ENCODE assay signal across 8 cellular contexts in genomic region chr3:19946291-19946831, GRCh38. TPM values are rescaled to one million over a fixed set of nuclear protein-coding genes. Genes with fewer than 3 reads are reported as not detected.
DNase-seq lines count a peak whose midpoint lies in the region; ATAC-seq and TF ChIP-seq lines count a peak whose summit lies in the region.

No MANE protein-coding gene starts in this region.

- WGBS in liver, result 14% methylated on average over 17 of the region's 17 CpGs
- 19 to 20% methylated on average over 17 of the region's 17 CpGs for WGBS in tibial nerve, 2 donors

- TF ChIP-seq RAD21 in liver (IDR thresholded peaks at IDR 0.05), result no peak

- DNase-seq in LNCaP clone FGC (ENCODE audit: low read depth) (no peak), tibial nerve (ENCODE audit: low spot score in 2 of 2) (no peak), SHP77 (lab: John Stamatoyannopoulos, UW) (no peak), A172 (ENCODE audit: low spot score) (no peak)

- peak overlapping the region; percentile 93 to 99 (median 97) for H3K4me3 Mint-ChIP-seq in brain

- no peak for TF ChIP-seq EP300 in tibial nerve (IDR thresholded peaks at IDR 0.05)

- peak overlapping the region; percentile 95 for H3K9ac ChIP-seq in ES-I3 (ENCODE audit: low read depth, low read length)
- peak overlapping the region; percentile 45 to 75 for H3K9ac ChIP-seq in liver (ENCODE audit: low read depth in 1 of 2, low read length in 2 of 2)

- TF ChIP-seq CTCF in LNCaP clone FGC (IDR thresholded peaks at IDR 0.05; ENCODE audit: control insufficient read depth, extremely low read depth, insufficient read depth) (no peak), brain (conservative IDR thresholded peaks at IDR 0.05) (no peak), liver (IDR thresholded peaks at IDR 0.05; ENCODE audit: low read depth, low read length, missing input control) (peak; percentile 11), tibial nerve (IDR thresholded peaks at IDR 0.05) (no peak)

- peaks cover 2% of the 10 kb centered on the region for H3K36me3 ChIP-seq in ES-I3 (ENCODE audit: insufficient read depth, low read length)
- peaks cover 0 to 4% (median under 1%) of the 10 kb centered on the region in 4 donors for H3K36me3 ChIP-seq in liver (ENCODE audit: control insufficient read depth in 4 of 4, insufficient read depth in 3 of 4, low read depth in 1 of 4, low read length in 3 of 4)
- peaks cover 0 to 5% (median 0%) of the 10 kb centered on the region in 3 donors for H3K36me3 ChIP-seq in tibial nerve

- H3K4me3 ChIP-seq in LNCaP clone FGC (ENCODE audit: low read depth, low read length) (peak overlapping the region; percentile 90), liver (ENCODE audit: low read depth in 1 of 3, low read length in 3 of 3) (peak overlapping the region; percentile 88 to 92 (median 90)), tibial nerve (peak overlapping the region; percentile 78 to 98 (median 88))

- H3K27me3 Mint-ChIP-seq in brain, result peaks cover 5% of the 10 kb centered on the region

- peaks cover 50% of the 10 kb centered on the region for H3K4me1 Mint-ChIP-seq in brain

- peak overlapping the region; percentile 98 to 100 (median 99) for H3K27ac Mint-ChIP-seq in brain

- H3K27me3 ChIP-seq in liver (ENCODE audit: control insufficient read depth in 4 of 4, insufficient read depth in 4 of 4, low read length in 3 of 4), result no peaks in the 10 kb centered on the region
- no peaks in the 10 kb centered on the region for H3K27me3 ChIP-seq in tibial nerve

- no peaks in the 10 kb centered on the region for H3K9me3 ChIP-seq in ES-I3 (ENCODE audit: control insufficient read depth, insufficient read depth, low read length)
- H3K9me3 ChIP-seq in liver (ENCODE audit: control insufficient read depth in 4 of 4, low read length in 3 of 4), result no peaks in the 10 kb centered on the region
- H3K9me3 ChIP-seq in tibial nerve, result no peaks in the 10 kb centered on the region

- peak; percentile 4 for ATAC-seq in GM21717 (IDR thresholded peaks at IDR 0.05; ENCODE audit: unreplicated experiment)

- TF ChIP-seq POLR2A in tibial nerve (IDR thresholded peaks at IDR 0.05), result no peak

- H3K36me3 Mint-ChIP-seq in brain, result peaks cover 26% of the 10 kb centered on the region

- H3K27ac ChIP-seq in liver (ENCODE audit: low read depth in 1 of 2, low read length in 2 of 2) (peak overlapping the region; percentile 99), tibial nerve (peak overlapping the region; percentile 91 to 100 (median 98))

- H3K4me1 ChIP-seq in ES-I3 (ENCODE audit: insufficient read depth, low read length) (no peaks in the 10 kb centered on the region; the same call in none of the 2 replicates), liver (ENCODE audit: control insufficient read depth in 4 of 4, insufficient read depth in 4 of 4, low read length in 3 of 4) (peaks cover 3 to 19% (median 15%) of the 10 kb centered on the region in 4 donors), tibial nerve (peaks cover 0 to 42% (median 13%) of the 10 kb centered on the region in 4 donors)

- peaks cover 0 to 6% (median 3%) of the 10 kb centered on the region in 5 experiments for H3K9me3 Mint-ChIP-seq in brain

TF ChIP-seq in liver, 16 proteins besides CTCF, POLR2A, EP300 and RAD21:
- TF ChIP-seq HNF4A (conservative IDR thresholded peaks at IDR 0.05) (no peak), NR2F2 (IDR thresholded peaks at IDR 0.05) (peak; percentile 1)

RNA-seq across cellular contexts. Expression of gene RAB5A, which starts 0.5 kb away (rescaled TPM):
- 27.9 TPM for polyA plus RNA-seq in brain (ENCODE audit: insufficient read depth, low read depth, low replicate concordance)
- 10 to 100 TPM; 31.7 to 37.9 TPM for total RNA-seq in liver
- 10 to 100 TPM; 15.2 to 20.0 TPM for polyA plus RNA-seq in liver
- total RNA-seq in tibial nerve, result 10 to 100 TPM; 47.7 to 83.0 (median 53.2) TPM
- 56.6 and 74.8 TPM in 2 replicates for total RNA-seq in A172 (2014; rRNA removed; shearing (Covaris generic))

RNA-seq across cellular contexts. Expression of gene EFHB, which starts 12.3 kb away (rescaled TPM):
- 2.4 TPM for polyA plus RNA-seq in brain (ENCODE audit: insufficient read depth, low read depth, low replicate concordance)
- total RNA-seq in liver, result under 1 TPM; 0.33 to 0.37 TPM
- polyA plus RNA-seq in liver, result under 1 TPM in 1 of 2 donors, not detected in 1; 0.05 TPM
- total RNA-seq in tibial nerve, result 1 to 10 TPM in 3 of 4 donors, under 1 TPM in 1; 0.63 to 4.4 (median 1.8) TPM
- 0.71 TPM in 1 of 2 replicates, not detected in the other for total RNA-seq in A172 (2014; rRNA removed; shearing (Covaris generic))
